Comparison of ENCODE assay signal across 2 cellular contexts in genomic region chr9:91761362-91761761, GRCh38.
TF ChIP-seq lines count a peak whose summit lies in the region.

No MANE protein-coding gene starts in this region.

TF ChIP-seq in HCT116, 20 proteins besides CTCF, POLR2A, EP300 and RAD21 (continued from another document):
- no peak for TF ChIP-seq SP1 (IDR thresholded peaks at IDR 0.05; ENCODE audit: low read depth)
- TF ChIP-seq CEBPB (IDR thresholded peaks at IDR 0.05; ENCODE audit: low read depth), result no peak
- TF ChIP-seq ZBTB33 (IDR thresholded peaks at IDR 0.05; ENCODE audit: extremely low read depth, insufficient replicate concordance, low read length), result no peak
- TF ChIP-seq CBX3 (IDR thresholded peaks at IDR 0.05; ENCODE audit: low read depth), result no peak
- no peak for TF ChIP-seq TCF7L2 (IDR thresholded peaks at IDR 0.05; ENCODE audit: borderline replicate concordance, extremely low read depth, insufficient read depth, insufficient read length)
- no peak for TF ChIP-seq ZNF274 (IDR thresholded peaks at IDR 0.05; ENCODE audit: low read depth, low read length)
- TF ChIP-seq ELF1 (IDR thresholded peaks at IDR 0.05; ENCODE audit: borderline replicate concordance, low read depth), result no peak
- TF ChIP-seq YY1 (IDR thresholded peaks at IDR 0.05; ENCODE audit: extremely low read depth, insufficient replicate concordance, low read depth, low read length), result no peak
- TF ChIP-seq, protein P1, sequence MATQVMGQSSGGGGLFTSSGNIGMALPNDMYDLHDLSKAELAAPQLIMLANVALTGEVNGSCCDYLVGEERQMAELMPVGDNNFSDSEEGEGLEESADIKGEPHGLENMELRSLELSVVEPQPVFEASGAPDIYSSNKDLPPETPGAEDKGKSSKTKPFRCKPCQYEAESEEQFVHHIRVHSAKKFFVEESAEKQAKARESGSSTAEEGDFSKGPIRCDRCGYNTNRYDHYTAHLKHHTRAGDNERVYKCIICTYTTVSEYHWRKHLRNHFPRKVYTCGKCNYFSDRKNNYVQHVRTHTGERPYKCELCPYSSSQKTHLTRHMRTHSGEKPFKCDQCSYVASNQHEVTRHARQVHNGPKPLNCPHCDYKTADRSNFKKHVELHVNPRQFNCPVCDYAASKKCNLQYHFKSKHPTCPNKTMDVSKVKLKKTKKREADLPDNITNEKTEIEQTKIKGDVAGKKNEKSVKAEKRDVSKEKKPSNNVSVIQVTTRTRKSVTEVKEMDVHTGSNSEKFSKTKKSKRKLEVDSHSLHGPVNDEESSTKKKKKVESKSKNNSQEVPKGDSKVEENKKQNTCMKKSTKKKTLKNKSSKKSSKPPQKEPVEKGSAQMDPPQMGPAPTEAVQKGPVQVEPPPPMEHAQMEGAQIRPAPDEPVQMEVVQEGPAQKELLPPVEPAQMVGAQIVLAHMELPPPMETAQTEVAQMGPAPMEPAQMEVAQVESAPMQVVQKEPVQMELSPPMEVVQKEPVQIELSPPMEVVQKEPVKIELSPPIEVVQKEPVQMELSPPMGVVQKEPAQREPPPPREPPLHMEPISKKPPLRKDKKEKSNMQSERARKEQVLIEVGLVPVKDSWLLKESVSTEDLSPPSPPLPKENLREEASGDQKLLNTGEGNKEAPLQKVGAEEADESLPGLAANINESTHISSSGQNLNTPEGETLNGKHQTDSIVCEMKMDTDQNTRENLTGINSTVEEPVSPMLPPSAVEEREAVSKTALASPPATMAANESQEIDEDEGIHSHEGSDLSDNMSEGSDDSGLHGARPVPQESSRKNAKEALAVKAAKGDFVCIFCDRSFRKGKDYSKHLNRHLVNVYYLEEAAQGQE (IDR thresholded peaks at IDR 0.05; ENCODE audit: low read depth), result no peak
- TF ChIP-seq JUND (IDR thresholded peaks at IDR 0.05), result no peak

TF ChIP-seq in GM23338, 12 proteins besides CTCF, POLR2A, EP300 and RAD21 (continued from another document):
- TF ChIP-seq, protein P2, sequence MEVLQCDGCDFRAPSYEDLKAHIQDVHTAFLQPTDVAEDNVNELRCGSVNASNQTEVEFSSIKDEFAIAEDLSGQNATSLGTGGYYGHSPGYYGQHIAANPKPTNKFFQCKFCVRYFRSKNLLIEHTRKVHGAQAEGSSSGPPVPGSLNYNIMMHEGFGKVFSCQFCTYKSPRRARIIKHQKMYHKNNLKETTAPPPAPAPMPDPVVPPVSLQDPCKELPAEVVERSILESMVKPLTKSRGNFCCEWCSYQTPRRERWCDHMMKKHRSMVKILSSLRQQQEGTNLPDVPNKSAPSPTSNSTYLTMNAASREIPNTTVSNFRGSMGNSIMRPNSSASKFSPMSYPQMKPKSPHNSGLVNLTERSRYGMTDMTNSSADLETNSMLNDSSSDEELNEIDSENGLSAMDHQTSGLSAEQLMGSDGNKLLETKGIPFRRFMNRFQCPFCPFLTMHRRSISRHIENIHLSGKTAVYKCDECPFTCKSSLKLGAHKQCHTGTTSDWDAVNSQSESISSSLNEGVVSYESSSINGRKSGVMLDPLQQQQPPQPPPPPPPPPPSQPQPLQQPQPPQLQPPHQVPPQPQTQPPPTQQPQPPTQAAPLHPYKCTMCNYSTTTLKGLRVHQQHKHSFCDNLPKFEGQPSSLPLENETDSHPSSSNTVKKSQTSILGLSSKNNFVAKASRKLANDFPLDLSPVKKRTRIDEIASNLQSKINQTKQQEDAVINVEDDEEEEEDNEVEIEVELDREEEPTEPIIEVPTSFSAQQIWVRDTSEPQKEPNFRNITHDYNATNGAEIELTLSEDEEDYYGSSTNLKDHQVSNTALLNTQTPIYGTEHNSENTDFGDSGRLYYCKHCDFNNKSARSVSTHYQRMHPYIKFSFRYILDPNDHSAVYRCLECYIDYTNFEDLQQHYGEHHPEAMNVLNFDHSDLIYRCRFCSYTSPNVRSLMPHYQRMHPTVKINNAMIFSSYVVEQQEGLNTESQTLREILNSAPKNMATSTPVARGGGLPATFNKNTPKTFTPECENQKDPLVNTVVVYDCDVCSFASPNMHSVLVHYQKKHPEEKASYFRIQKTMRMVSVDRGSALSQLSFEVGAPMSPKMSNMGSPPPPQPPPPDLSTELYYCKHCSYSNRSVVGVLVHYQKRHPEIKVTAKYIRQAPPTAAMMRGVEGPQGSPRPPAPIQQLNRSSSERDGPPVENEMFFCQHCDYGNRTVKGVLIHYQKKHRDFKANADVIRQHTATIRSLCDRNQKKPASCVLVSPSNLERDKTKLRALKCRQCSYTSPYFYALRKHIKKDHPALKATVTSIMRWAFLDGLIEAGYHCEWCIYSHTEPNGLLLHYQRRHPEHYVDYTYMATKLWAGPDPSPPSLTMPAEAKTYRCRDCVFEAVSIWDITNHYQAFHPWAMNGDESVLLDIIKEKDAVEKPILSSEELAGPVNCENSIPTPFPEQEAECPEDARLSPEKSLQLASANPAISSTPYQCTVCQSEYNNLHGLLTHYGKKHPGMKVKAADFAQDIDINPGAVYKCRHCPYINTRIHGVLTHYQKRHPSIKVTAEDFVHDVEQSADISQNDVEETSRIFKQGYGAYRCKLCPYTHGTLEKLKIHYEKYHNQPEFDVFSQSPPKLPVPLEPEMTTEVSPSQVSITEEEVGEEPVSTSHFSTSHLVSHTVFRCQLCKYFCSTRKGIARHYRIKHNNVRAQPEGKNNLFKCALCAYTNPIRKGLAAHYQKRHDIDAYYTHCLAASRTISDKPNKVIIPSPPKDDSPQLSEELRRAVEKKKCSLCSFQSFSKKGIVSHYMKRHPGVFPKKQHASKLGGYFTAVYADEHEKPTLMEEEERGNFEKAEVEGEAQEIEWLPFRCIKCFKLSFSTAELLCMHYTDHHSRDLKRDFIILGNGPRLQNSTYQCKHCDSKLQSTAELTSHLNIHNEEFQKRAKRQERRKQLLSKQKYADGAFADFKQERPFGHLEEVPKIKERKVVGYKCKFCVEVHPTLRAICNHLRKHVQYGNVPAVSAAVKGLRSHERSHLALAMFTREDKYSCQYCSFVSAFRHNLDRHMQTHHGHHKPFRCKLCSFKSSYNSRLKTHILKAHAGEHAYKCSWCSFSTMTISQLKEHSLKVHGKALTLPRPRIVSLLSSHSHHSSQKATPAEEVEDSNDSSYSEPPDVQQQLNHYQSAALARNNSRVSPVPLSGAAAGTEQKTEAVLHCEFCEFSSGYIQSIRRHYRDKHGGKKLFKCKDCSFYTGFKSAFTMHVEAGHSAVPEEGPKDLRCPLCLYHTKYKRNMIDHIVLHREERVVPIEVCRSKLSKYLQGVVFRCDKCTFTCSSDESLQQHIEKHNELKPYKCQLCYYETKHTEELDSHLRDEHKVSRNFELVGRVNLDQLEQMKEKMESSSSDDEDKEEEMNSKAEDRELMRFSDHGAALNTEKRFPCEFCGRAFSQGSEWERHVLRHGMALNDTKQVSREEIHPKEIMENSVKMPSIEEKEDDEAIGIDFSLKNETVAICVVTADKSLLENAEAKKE (CRISPR knock-in tag; IDR thresholded peaks at IDR 0.05), result no peak
- TF ChIP-seq ZNF331 (CRISPR knock-in tag; IDR thresholded peaks at IDR 0.05; ENCODE audit: low read depth), result no peak
- TF ChIP-seq JUNB (IDR thresholded peaks at IDR 0.05; ENCODE audit: unreplicated experiment), result no peak
- TF ChIP-seq POLR2AphosphoS5 (IDR thresholded peaks at IDR 0.05; ENCODE audit: low read depth), result no peak
- TF ChIP-seq, protein P3, sequence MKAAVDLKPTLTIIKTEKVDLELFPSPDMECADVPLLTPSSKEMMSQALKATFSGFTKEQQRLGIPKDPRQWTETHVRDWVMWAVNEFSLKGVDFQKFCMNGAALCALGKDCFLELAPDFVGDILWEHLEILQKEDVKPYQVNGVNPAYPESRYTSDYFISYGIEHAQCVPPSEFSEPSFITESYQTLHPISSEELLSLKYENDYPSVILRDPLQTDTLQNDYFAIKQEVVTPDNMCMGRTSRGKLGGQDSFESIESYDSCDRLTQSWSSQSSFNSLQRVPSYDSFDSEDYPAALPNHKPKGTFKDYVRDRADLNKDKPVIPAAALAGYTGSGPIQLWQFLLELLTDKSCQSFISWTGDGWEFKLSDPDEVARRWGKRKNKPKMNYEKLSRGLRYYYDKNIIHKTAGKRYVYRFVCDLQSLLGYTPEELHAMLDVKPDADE (IDR thresholded peaks at IDR 0.05), result no peak
